Comparison of ENCODE assay signal across 5 cellular contexts in genomic region chr14:38045461-38045860, GRCh38.
"Had no signal": no experiment of that assay in that cellular context is flagged by ENCODE, and none has a peak within 500 bp of the region (broad histone marks: within the 10 kb centered on the region; RNA-seq: fewer than 3 reads in every experiment).

No MANE protein-coding gene starts in this region.

- H3K4me1 Mint-ChIP-seq: IgD-negative memory B cell had no signal

- H3K4me3 Mint-ChIP-seq: IgD-negative memory B cell had no signal

- ATAC-seq: K562 had no signal

- H3K4me3 ChIP-seq: K562 had no signal

- H3K27ac ChIP-seq: HL-60 had no signal

- H3K27ac Mint-ChIP-seq: IgD-negative memory B cell had no signal

- H3K27me3 Mint-ChIP-seq: IgD-negative memory B cell had no signal

- DNase-seq: IMR-90, KBM-7 had no signal
